In genomic region chr2:163563336-163563735, GRCh38 we compare ENCODE assay signal across 26 cellular contexts.
"Had no signal": no experiment of that assay in that cellular context is flagged by ENCODE, and none has a peak within 500 bp of the region (broad histone marks: within the 10 kb centered on the region; RNA-seq: fewer than 3 reads in every experiment).

No MANE protein-coding gene starts in this region.

- H3K4me3 ChIP-seq: coronary artery, dorsolateral prefrontal cortex, esophagus squamous epithelium, hepatocyte, lung, prostate gland, right lobe of liver, spleen, tibial nerve, upper lobe of right lung, vagina had no signal

- H3K27me3 ChIP-seq: esophagus squamous epithelium, hepatocyte, right lobe of liver, spleen, tibial nerve, upper lobe of right lung, vagina had no signal

- FAIRE-seq: endometrium, kidney had no signal

- H3K36me3 ChIP-seq: esophagus squamous epithelium, prostate gland, right lobe of liver, spleen, tibial nerve, upper lobe of right lung, vagina had no signal

- DNase-seq: dorsolateral prefrontal cortex; effector memory CD4-positive, alpha-beta T cell; esophagus squamous epithelium; foreskin fibroblast; head of caudate nucleus; kidney; left colon; left ventricle myocardium superior; mesendoderm; naive B cell; nephron progenitor cell; retina; right lobe of liver; spleen; stimulated activated CD4-positive, alpha-beta T cell treated with anti-CD3 and anti-CD28 coated beads, Interleukin-15, amount 100 ng/mL, for 24 hours; stimulated activated CD4-positive, alpha-beta T cell treated with anti-CD3 and anti-CD28 coated beads, Interleukin-1b, Interleukin-23, amount 100 ng/mL, for 48 hours; stimulated activated CD4-positive, alpha-beta T cell treated with anti-CD3 and anti-CD28 coated beads, Interleukin-4, amount 100 ng/mL, for 24 hours; upper lobe of right lung had no signal

- ATAC-seq: left colon; left ventricle myocardium superior; right lobe of liver; stimulated activated memory B cell treated with anti-CD40 and anti-IgM and Interleukin-4, amounts not matched to agents 10 μg/mL and 1 μg/mL and 100 μg/mL, for 72 hours; upper lobe of right lung had no signal
